8 cellular contexts compared by ENCODE assay signal in the genomic region with DNA sequence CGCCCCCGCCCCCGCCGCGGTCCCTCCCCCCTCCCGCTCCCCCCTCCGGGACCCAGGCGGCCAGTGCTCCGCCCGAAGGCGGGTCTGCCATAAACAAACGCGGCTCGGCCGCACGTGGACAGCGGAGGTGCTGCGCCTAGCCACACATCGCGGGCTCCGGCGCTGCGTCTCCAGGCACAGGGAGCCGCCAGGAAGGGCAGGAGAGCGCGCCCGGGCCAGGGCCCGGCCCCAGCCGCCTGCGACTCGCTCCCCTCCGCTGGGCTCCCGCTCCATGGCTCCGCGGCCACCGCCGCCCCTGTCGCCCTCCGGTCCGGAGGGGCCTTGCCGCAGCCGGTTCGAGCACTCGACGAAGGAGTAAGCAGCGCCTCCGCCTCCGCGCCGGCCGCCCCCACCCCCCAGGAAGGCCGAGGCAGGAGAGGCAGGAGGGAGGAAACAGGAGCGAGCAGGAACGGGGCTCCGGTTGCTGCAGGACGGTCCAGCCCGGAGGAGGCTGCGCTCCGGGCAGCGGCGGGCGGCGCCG. TPM values are rescaled to one million over a fixed set of nuclear protein-coding genes. Genes with fewer than 3 reads are reported as not detected.
A peak's percentile ranks its signal among the peaks of the same experiment; 100 is the strongest.
DNase-seq lines count a peak whose midpoint lies in the region; ATAC-seq and TF ChIP-seq lines count a peak whose summit lies in the region.

A gene with protein sequence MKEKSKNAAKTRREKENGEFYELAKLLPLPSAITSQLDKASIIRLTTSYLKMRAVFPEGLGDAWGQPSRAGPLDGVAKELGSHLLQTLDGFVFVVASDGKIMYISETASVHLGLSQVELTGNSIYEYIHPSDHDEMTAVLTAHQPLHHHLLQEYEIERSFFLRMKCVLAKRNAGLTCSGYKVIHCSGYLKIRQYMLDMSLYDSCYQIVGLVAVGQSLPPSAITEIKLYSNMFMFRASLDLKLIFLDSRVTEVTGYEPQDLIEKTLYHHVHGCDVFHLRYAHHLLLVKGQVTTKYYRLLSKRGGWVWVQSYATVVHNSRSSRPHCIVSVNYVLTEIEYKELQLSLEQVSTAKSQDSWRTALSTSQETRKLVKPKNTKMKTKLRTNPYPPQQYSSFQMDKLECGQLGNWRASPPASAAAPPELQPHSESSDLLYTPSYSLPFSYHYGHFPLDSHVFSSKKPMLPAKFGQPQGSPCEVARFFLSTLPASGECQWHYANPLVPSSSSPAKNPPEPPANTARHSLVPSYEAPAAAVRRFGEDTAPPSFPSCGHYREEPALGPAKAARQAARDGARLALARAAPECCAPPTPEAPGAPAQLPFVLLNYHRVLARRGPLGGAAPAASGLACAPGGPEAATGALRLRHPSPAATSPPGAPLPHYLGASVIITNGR (plus strand): TSS at position 90 of the 520 bp plus-strand sequence. CDS start 632 bp downstream, outside the sequence.

- no peak for TF ChIP-seq POLR2A in body of pancreas (IDR thresholded peaks at IDR 0.05)

- WGBS in body of pancreas, 2 donors, result 1% methylated on average over 57 of the region's 64 CpGs; no CpG with 5 or more reads in 1 of the 2 donors

- H3K4me1 ChIP-seq in body of pancreas, result peaks cover 46% of the 10 kb centered on the region

- peaks cover 5% of the 10 kb centered on the region for H3K36me3 Mint-ChIP-seq in chondrocyte (ENCODE audit: low read depth)
- H3K36me3 Mint-ChIP-seq in naive thymus-derived CD8-positive, alpha-beta T cell, result peaks cover 0 to 6% (median 1%) of the 10 kb centered on the region in 3 donors

- POLR2A ChIA-PET in naive thymus-derived CD8-positive, alpha-beta T cell (lab: Charles Lee), result no interaction called here

- no peaks in the 10 kb centered on the region for H3K9me3 Mint-ChIP-seq in chondrocyte (ENCODE audit: low read depth)
- peaks cover 0 to under 1% (median 0%) of the 10 kb centered on the region in 9 donors for H3K9me3 Mint-ChIP-seq in naive thymus-derived CD8-positive, alpha-beta T cell

- peaks cover 0 to 86% of the 10 kb centered on the region in 2 donors for H3K27me3 ChIP-seq in body of pancreas

- H3K4me1 Mint-ChIP-seq in chondrocyte (ENCODE audit: low read depth), result peaks cover 16% of the 10 kb centered on the region
- peaks cover 14 to 57% (median 29%) of the 10 kb centered on the region in 4 donors for H3K4me1 Mint-ChIP-seq in naive thymus-derived CD8-positive, alpha-beta T cell

- H3K27ac ChIP-seq in body of pancreas, result no peak within 1 kb of the TSS

- no peaks in the 10 kb centered on the region for H3K9me3 ChIP-seq in body of pancreas

- H3K36me3 ChIP-seq in body of pancreas (replicated peaks in 1 of 2; ENCODE audit: insufficient read depth in 1 of 2, low read depth in 2 of 2), result no peaks in the 10 kb centered on the region

- no peak for TF ChIP-seq CTCF in GM10266 (IDR thresholded peaks at IDR 0.05; ENCODE audit: control insufficient read depth, insufficient read depth, low read depth, missing control alignments)
- no peak for TF ChIP-seq CTCF in chondrocyte (IDR thresholded peaks at IDR 0.05)
- no peak for TF ChIP-seq CTCF in body of pancreas (IDR thresholded peaks at IDR 0.05)

- H3K4me3 Mint-ChIP-seq in chondrocyte (ENCODE audit: unreplicated experiment), result peak within 1 kb of the TSS; percentile 55
- peak within 1 kb of the TSS; percentile 67 to 84 (median 74) for H3K4me3 Mint-ChIP-seq in naive thymus-derived CD8-positive, alpha-beta T cell

- peak within 1 kb of the TSS in 1 of 2 donors; percentile 10 for H3K4me3 ChIP-seq in body of pancreas

- no peak within 1 kb of the TSS for H3K27ac Mint-ChIP-seq in chondrocyte (ENCODE audit: unreplicated experiment)
- H3K27ac Mint-ChIP-seq in naive thymus-derived CD8-positive, alpha-beta T cell, result no peak within 1 kb of the TSS

- DNase-seq in GM10266 (ENCODE audit: extremely low spot score) (peak; percentile 36), NCI-H146 treated with DMSO at 0.1 percent for 48 hours (lab: John Stamatoyannopoulos, UW; ENCODE audit: unreplicated experiment) (peak; percentile 28), chondrocyte (ENCODE audit: low spot score) (no peak), AG08395 (ENCODE audit: low spot score) (no peak), NCI-H2107 (lab: John Stamatoyannopoulos, UW) (no peak), cerebellar cortex (ENCODE audit: low spot score) (no peak), body of pancreas (no peak)
- DNase-seq in naive thymus-derived CD8-positive, alpha-beta T cell, result no peak

- intact Hi-C loops in body of pancreas (cut with DNase I), result no loop called here

- peaks cover 67% of the 10 kb centered on the region for H3K27me3 Mint-ChIP-seq in chondrocyte (ENCODE audit: low read depth)
- peaks cover 33 to 86% (median 70%) of the 10 kb centered on the region in 5 donors for H3K27me3 Mint-ChIP-seq in naive thymus-derived CD8-positive, alpha-beta T cell

- no peak for ATAC-seq in naive thymus-derived CD8-positive, alpha-beta T cell
- no peak for ATAC-seq in body of pancreas

RNA-seq across cellular contexts. Expression of the gene that starts here (rescaled TPM):
- total RNA-seq in chondrocyte, result 0.59 to 1.3 TPM (median 0.60 TPM) in 3 replicates
- not detected for total RNA-seq in naive thymus-derived CD8-positive, alpha-beta T cell
- polyA plus RNA-seq in naive thymus-derived CD8-positive, alpha-beta T cell, result under 1 TPM in 2 of 3 donors, not detected in 1; 0.03 to 0.04 TPM
- total RNA-seq in body of pancreas, result under 1 TPM in 1 of 2 donors, not detected in 1; 0.26 TPM

Comparison
In these comparisons a context has a peak if more than half of its experiments do, and no peak if none do; other contexts are left out.
1. DNase-seq: peak in GM10266 (single experiment) and NCI-H146 treated with DMSO at 0.1 percent for 48 hours (single experiment); none in chondrocyte (single experiment), naive thymus-derived CD8-positive, alpha-beta T cell (0 of 10), AG08395 (single experiment), NCI-H2107 (single experiment), cerebellar cortex (single experiment) and body of pancreas (0 of 4).